ENCODE assay signal across 9 cellular contexts in genomic region chr12:107990325-107990724, GRCh38.
DNase-seq lines count a peak whose midpoint lies in the region; ATAC-seq and TF ChIP-seq lines count a peak whose summit lies in the region.
"Had no signal": no experiment of that assay in that cellular context is flagged by ENCODE, and none has a peak within 500 bp of the region (broad histone marks: within the 10 kb centered on the region; RNA-seq: fewer than 3 reads in every experiment).

No MANE protein-coding gene starts in this region.

- no peak overlapping the region for H3K27ac Mint-ChIP-seq in activated CD8-positive, alpha-beta T cell treated with anti-CD3 and anti-CD28 coated beads, Interleukin-2, amount 10 ng/mL, durations not matched to agents 7 days and 5 days

- DNase-seq in NCI-H146 (lab: John Stamatoyannopoulos, UW) (peak; percentile 9), NCI-H146 treated with DMSO at 0.1 percent for 48 hours (lab: John Stamatoyannopoulos, UW; ENCODE audit: unreplicated experiment) (no peak), NCI-H1930 (lab: John Stamatoyannopoulos, UW) (peak; percentile 1 to 18), head of caudate nucleus (peak in 37 of 42 donors; percentile 5 to 70 (median 36)), sigmoid colon (no peak), lower leg skin (ENCODE audit: low spot score in 2 of 2) (no peak)
- DNase-seq in activated CD8-positive, alpha-beta T cell treated with anti-CD3 and anti-CD28 coated beads, Interleukin-2, amount 10 ng/mL, durations not matched to agents 7 days and 5 days, result peak; percentile 42
- DNase-seq in stimulated activated CD4-positive, alpha-beta T cell treated with anti-CD3 and anti-CD28 coated beads, Interleukin-1b, Interleukin-23, amount 100 ng/mL, for 24 hours (ENCODE audit: low read depth in 4 of 4, low spot score in 1 of 4), result peak in 3 of 4 experiments; percentile 0 to 14 (median 2)

- no peaks in the 10 kb centered on the region for H3K4me1 ChIP-seq in sigmoid colon
- H3K4me1 ChIP-seq: BLaER1 treated with 17β-estradiol and CSF1 and Interleukin-3, amounts not matched to agents 10 nM and 100 nM had no signal

- no peaks in the 10 kb centered on the region for H3K27me3 ChIP-seq in sigmoid colon
- H3K27me3 ChIP-seq: BLaER1 treated with 17β-estradiol and CSF1 and Interleukin-3, amounts not matched to agents 10 nM and 100 nM had no signal

- POLR2A ChIA-PET in activated CD8-positive, alpha-beta T cell treated with anti-CD3 and anti-CD28 coated beads, Interleukin-2, amount 10 ng/mL, durations not matched to agents 7 days and 5 days (lab: Charles Lee), result no interaction called here

- TF ChIP-seq POLR2A in sigmoid colon (IDR thresholded peaks at IDR 0.05), result no peak
- no peak for TF ChIP-seq POLR2A in lower leg skin (IDR thresholded peaks at IDR 0.05)

- H3K9me3 ChIP-seq in sigmoid colon, result no peaks in the 10 kb centered on the region
- H3K9me3 ChIP-seq: BLaER1 treated with 17β-estradiol and CSF1 and Interleukin-3, amounts not matched to agents 10 nM and 100 nM had no signal

- ATAC-seq in activated CD8-positive, alpha-beta T cell treated with anti-CD3 and anti-CD28 coated beads, Interleukin-2, amount 10 ng/mL, durations not matched to agents 7 days and 5 days, result no peak

- H3K4me1 Mint-ChIP-seq in activated CD8-positive, alpha-beta T cell treated with anti-CD3 and anti-CD28 coated beads, Interleukin-2, amount 10 ng/mL, durations not matched to agents 7 days and 5 days (ENCODE audit: low read depth), result no peaks in the 10 kb centered on the region

- TF ChIP-seq EP300 in sigmoid colon (IDR thresholded peaks at IDR 0.05), result no peak

- H3K36me3 Mint-ChIP-seq in activated CD8-positive, alpha-beta T cell treated with anti-CD3 and anti-CD28 coated beads, Interleukin-2, amount 10 ng/mL, durations not matched to agents 7 days and 5 days (ENCODE audit: low read depth), result no peaks in the 10 kb centered on the region

- H3K4me3 Mint-ChIP-seq in activated CD8-positive, alpha-beta T cell treated with anti-CD3 and anti-CD28 coated beads, Interleukin-2, amount 10 ng/mL, durations not matched to agents 7 days and 5 days, result no peak overlapping the region

- peak in 2 of 4 experiments; percentile 30 to 45 for TF ChIP-seq CTCF in sigmoid colon (IDR thresholded peaks at IDR 0.05)
- TF ChIP-seq CTCF in lower leg skin (IDR thresholded peaks at IDR 0.05), result no peak

- H3K36me3 ChIP-seq in sigmoid colon, result no peaks in the 10 kb centered on the region
- H3K36me3 ChIP-seq: BLaER1 treated with 17β-estradiol and CSF1 and Interleukin-3, amounts not matched to agents 10 nM and 100 nM had no signal

- H3K9me3 Mint-ChIP-seq in activated CD8-positive, alpha-beta T cell treated with anti-CD3 and anti-CD28 coated beads, Interleukin-2, amount 10 ng/mL, durations not matched to agents 7 days and 5 days (ENCODE audit: insufficient read depth), result no peaks in the 10 kb centered on the region

- intact Hi-C loops in head of caudate nucleus (cut with DNase I), result no loop called here
- intact Hi-C loops in sigmoid colon (cut with DNase I), result loop anchor here (5.0 kb wide), 2 partner anchors 202 to 522 kb away; no protein-coding TSS in a partner anchor
- intact Hi-C loops in lower leg skin (cut with DNase I; ENCODE audit: low total_unique reads), result no loop called here

- H3K4me3 ChIP-seq in sigmoid colon, result no peak overlapping the region
- H3K4me3 ChIP-seq in lower leg skin (ENCODE audit: low read depth, poor library complexity, severe bottlenecking), result no peak overlapping the region
- H3K4me3 ChIP-seq: BLaER1 treated with 17β-estradiol and CSF1 and Interleukin-3, amounts not matched to agents 10 nM and 100 nM had no signal

- WGBS in sigmoid colon, 2 donors, result 4 to 6% methylated on average over 2 of the region's 2 CpGs
- 2 to 12% methylated on average over 2 of the region's 2 CpGs for WGBS in lower leg skin, 2 donors

- CTCF ChIA-PET in activated CD8-positive, alpha-beta T cell treated with anti-CD3 and anti-CD28 coated beads, Interleukin-2, amount 10 ng/mL, durations not matched to agents 7 days and 5 days (lab: Charles Lee), result interaction anchor here (0.6 to 3.8 kb wide), 9 partner anchors 12 to 582 kb away, joined by 3 to 20 read pairs (median 5); no protein-coding TSS in a partner anchor

- peaks cover 11% of the 10 kb centered on the region for H3K27me3 Mint-ChIP-seq in activated CD8-positive, alpha-beta T cell treated with anti-CD3 and anti-CD28 coated beads, Interleukin-2, amount 10 ng/mL, durations not matched to agents 7 days and 5 days (ENCODE audit: low read depth)

- H3K27ac ChIP-seq in sigmoid colon, result no peak overlapping the region
- H3K27ac ChIP-seq: BLaER1 treated with 17β-estradiol and CSF1 and Interleukin-3, amounts not matched to agents 10 nM and 100 nM had no signal

Comparison
In these comparisons a context has a peak if more than half of its experiments do, and no peak if none do; other contexts are left out.
1. DNase-seq: peak in NCI-H146 (single experiment), NCI-H1930 (2 of 2), activated CD8-positive, alpha-beta T cell treated with anti-CD3 and anti-CD28 coated beads, Interleukin-2, amount 10 ng/mL, durations not matched to agents 7 days and 5 days (single experiment), head of caudate nucleus (37 of 42) and stimulated activated CD4-positive, alpha-beta T cell treated with anti-CD3 and anti-CD28 coated beads, Interleukin-1b, Interleukin-23, amount 100 ng/mL, for 24 hours (3 of 4); none in NCI-H146 treated with DMSO at 0.1 percent for 48 hours (single experiment), sigmoid colon (single experiment) and lower leg skin (0 of 2).